In genomic region chr11:83349371-83349770, GRCh38 we compare ENCODE assay signal across 18 cellular contexts.
"Had no signal": no experiment of that assay in that cellular context is flagged by ENCODE, and none has a peak within 500 bp of the region (broad histone marks: within the 10 kb centered on the region; RNA-seq: fewer than 3 reads in every experiment).

No MANE protein-coding gene starts in this region.

- H3K27ac Mint-ChIP-seq: activated B cell treated with CpG ODN at 0.5 μM for 24 hours; activated CD4-positive, alpha-beta T cell treated with anti-CD3 and anti-CD28 coated beads, Interleukin-2, amount 10 ng/mL, durations not matched to agents 24 days and 14 days; activated naive CD8-positive, alpha-beta T cell; activated T-cell treated with anti-CD3 and anti-CD28 coated beads, Interleukin-2, amount 50 U/mL, for 72 hours; neural progenitor cell; stimulated activated naive CD8-positive, alpha-beta T cell treated with anti-CD3 and anti-CD28 coated beads, Interleukin-15, amount 100 ng/mL, for 72 hours; T-helper 2 cell treated with Interferon-gamma antibody and Interleukin-4, amounts not matched to agents 5 μg/mL and 100 μg/mL, for 36 hours had no signal

- H3K4me1 ChIP-seq: esophagus squamous epithelium, neural progenitor cell, right lobe of liver, upper lobe of right lung had no signal

- ATAC-seq: activated T-cell treated with anti-CD3 and anti-CD28 coated beads, Interleukin-2, amount 50 U/mL, for 72 hours; right lobe of liver; stimulated activated naive CD8-positive, alpha-beta T cell treated with anti-CD3 and anti-CD28 coated beads, Interleukin-15, amount 100 ng/mL, for 72 hours; upper lobe of right lung had no signal

- H3K27me3 ChIP-seq: esophagus squamous epithelium, neural progenitor cell, ovary, right lobe of liver, testis, upper lobe of right lung had no signal

- H3K9ac ChIP-seq: neural progenitor cell had no signal

- H3K9me3 ChIP-seq: esophagus squamous epithelium, ovary, right lobe of liver, testis, upper lobe of right lung had no signal

- H3K4me3 ChIP-seq: coronary artery, esophagus squamous epithelium, neural progenitor cell, ovary, right lobe of liver, testis, upper lobe of right lung had no signal

- H3K4me3 Mint-ChIP-seq: activated B cell treated with CpG ODN at 0.5 μM for 24 hours; activated CD4-positive, alpha-beta T cell treated with anti-CD3 and anti-CD28 coated beads, Interleukin-2, amount 10 ng/mL, durations not matched to agents 24 days and 14 days; activated naive CD8-positive, alpha-beta T cell; activated T-cell treated with anti-CD3 and anti-CD28 coated beads, Interleukin-2, amount 50 U/mL, for 72 hours; neural progenitor cell; stimulated activated naive CD8-positive, alpha-beta T cell treated with anti-CD3 and anti-CD28 coated beads, Interleukin-15, amount 100 ng/mL, for 72 hours; T-helper 2 cell treated with Interferon-gamma antibody and Interleukin-4, amounts not matched to agents 5 μg/mL and 100 μg/mL, for 36 hours had no signal

- DNase-seq: activated B cell treated with CpG ODN at 0.5 μM for 24 hours; activated CD4-positive, alpha-beta T cell treated with anti-CD3 and anti-CD28 coated beads, Interleukin-2, amount 10 ng/mL, durations not matched to agents 24 days and 14 days; activated CD8-positive, alpha-beta memory T cell treated with anti-CD3 and anti-CD28 coated beads, Interleukin-2, amount 50 U/mL, for 48 hours; activated gamma-delta T cell treated with Interleukin-2 at 50 U/mL for 16 hours; activated T-cell treated with anti-CD3 and anti-CD28 coated beads, Interleukin-2, amount 50 U/mL, for 72 hours; amniotic stem cell; esophagus squamous epithelium; foreskin melanocyte; head of caudate nucleus; ovary; right lobe of liver; stimulated activated naive CD8-positive, alpha-beta T cell treated with anti-CD3 and anti-CD28 coated beads, Interleukin-15, amount 100 ng/mL, for 72 hours; testis; upper lobe of right lung had no signal

- H2AFZ ChIP-seq: neural progenitor cell had no signal

- H3K4me2 ChIP-seq: neural progenitor cell had no signal

- H3K36me3 ChIP-seq: esophagus squamous epithelium, neural progenitor cell, ovary, right lobe of liver, upper lobe of right lung had no signal

- H3K4me1 Mint-ChIP-seq: activated B cell treated with CpG ODN at 0.5 μM for 24 hours; activated CD4-positive, alpha-beta T cell treated with anti-CD3 and anti-CD28 coated beads, Interleukin-2, amount 10 ng/mL, durations not matched to agents 24 days and 14 days; stimulated activated naive CD8-positive, alpha-beta T cell treated with anti-CD3 and anti-CD28 coated beads, Interleukin-15, amount 100 ng/mL, for 72 hours had no signal

- H3K27me3 Mint-ChIP-seq: stimulated activated naive CD8-positive, alpha-beta T cell treated with anti-CD3 and anti-CD28 coated beads, Interleukin-15, amount 100 ng/mL, for 72 hours had no signal

- H3K9me3 Mint-ChIP-seq: activated CD4-positive, alpha-beta T cell treated with anti-CD3 and anti-CD28 coated beads, Interleukin-2, amount 10 ng/mL, durations not matched to agents 24 days and 14 days; T-helper 2 cell treated with Interferon-gamma antibody and Interleukin-4, amounts not matched to agents 5 μg/mL and 100 μg/mL, for 36 hours had no signal

- H3K27ac ChIP-seq: coronary artery, esophagus squamous epithelium, neural progenitor cell, ovary, right lobe of liver, testis, upper lobe of right lung had no signal
